Comparison of ENCODE assay signal across 32 cellular contexts in genomic region chr14:44283836-44284235, GRCh38.
"Had no signal": no experiment of that assay in that cellular context is flagged by ENCODE, and none has a peak within 500 bp of the region (broad histone marks: within the 10 kb centered on the region; RNA-seq: fewer than 3 reads in every experiment).

No MANE protein-coding gene starts in this region.

- H3K27me3 ChIP-seq: adrenal gland, body of pancreas, brain microvascular endothelial cell, breast epithelium had no signal

- H3K9me3 ChIP-seq: adrenal gland, body of pancreas, breast epithelium had no signal

- H3K4me1 ChIP-seq: adrenal gland, body of pancreas, breast epithelium had no signal

- H3K4me3 ChIP-seq: adrenal gland, body of pancreas, breast epithelium had no signal

- H3K27ac ChIP-seq: adrenal gland, body of pancreas, brain microvascular endothelial cell, breast epithelium, VCaP had no signal

- DNase-seq: activated B cell treated with CpG ODN at 0.5 μM for 24 hours; activated CD4-positive, alpha-beta memory T cell treated with anti-CD3 and anti-CD28 coated beads for 36 hours; activated CD4-positive, alpha-beta T cell treated with anti-CD3 and anti-CD28 coated beads for 4 hours; activated CD4-positive, alpha-beta T cell treated with anti-CD3 and anti-CD28 coated beads, Interleukin-2, amount 10 ng/mL, durations not matched to agents 24 days and 14 days; activated CD4-positive, alpha-beta T cell treated with anti-CD3 and anti-CD28 coated beads, Interleukin-2, amount 50 U/mL, for 1 hour; activated CD4-positive, alpha-beta T cell treated with anti-CD3 and anti-CD28 coated beads, Interleukin-2, amount 50 U/mL, for 4 hours; activated CD4-positive, CD25-positive, alpha-beta regulatory T cell treated with anti-CD3 and anti-CD28 coated beads, Interleukin-2, amount 50 U/mL, for 72 hours; activated CD8-positive, alpha-beta memory T cell treated with anti-CD3 and anti-CD28 coated beads, Interleukin-2, amount 50 U/mL, for 4 hours; activated CD8-positive, alpha-beta T cell treated with anti-CD3 and anti-CD28 coated beads for 36 hours; activated effector memory CD4-positive, alpha-beta T cell treated with anti-CD3 and anti-CD28 coated beads, Interleukin-2, amount 50 U/mL, for 16 hours; activated gamma-delta T cell treated with Interleukin-2 at 50 U/mL for 16 hours; activated naive CD4-positive, alpha-beta T cell; activated naive CD4-positive, alpha-beta T cell treated with anti-CD3 and anti-CD28 coated beads for 36 hours; activated naive CD4-positive, alpha-beta T cell treated with anti-CD3 and anti-CD28 coated beads, Interleukin-2, amount 50 U/mL, for 16 hours; activated naive CD8-positive, alpha-beta T cell treated with anti-CD3 and anti-CD28 coated beads for 36 hours; activated T-cell treated with anti-CD3 and anti-CD28 coated beads for 4 hours; activated T-cell treated with anti-CD3 and anti-CD28 coated beads, Interleukin-2, amount 50 U/mL, for 1 hour; activated T-cell treated with anti-CD3 and anti-CD28 coated beads, Interleukin-2, amount 50 U/mL, for 4 hours; activated T-cell treated with anti-CD3 and anti-CD28 coated beads, Interleukin-2, amount 50 U/mL, for 72 hours; adrenal gland; amniotic stem cell; aorta; body of pancreas; brain microvascular endothelial cell; central memory CD4-positive, alpha-beta T cell; T-helper 1 cell; T-helper 2 cell; T-helper 9 cell had no signal

- H3K36me3 ChIP-seq: adrenal gland, brain microvascular endothelial cell, breast epithelium had no signal

- FAIRE-seq: astrocyte, TTC549 had no signal
